Comparison of ENCODE assay signal across 29 cellular contexts in the genomic region with DNA sequence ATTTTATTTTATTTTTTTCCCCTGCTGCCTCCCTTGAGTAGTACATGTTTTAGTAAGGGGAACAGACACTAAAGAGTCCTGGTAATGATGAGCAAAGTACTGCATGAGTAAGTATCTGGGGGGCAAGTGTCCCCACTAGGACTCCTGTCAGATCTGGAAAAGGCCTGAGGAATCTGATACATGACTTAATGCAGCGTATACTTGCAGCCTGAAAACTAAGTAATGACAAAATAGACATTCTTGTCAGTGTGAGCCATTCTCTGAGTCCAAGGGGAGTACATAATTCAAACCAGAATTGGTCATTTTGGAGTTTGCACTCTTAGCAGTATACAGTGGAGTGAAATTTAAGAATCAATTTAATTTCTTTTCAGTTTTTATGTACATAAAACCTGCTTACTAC.
"Had no signal": no experiment of that assay in that cellular context is flagged by ENCODE, and none has a peak within 500 bp of the region (broad histone marks: within the 10 kb centered on the region; RNA-seq: fewer than 3 reads in every experiment).

No MANE protein-coding gene starts in this region.

- H3K4me2 ChIP-seq: SK-N-SH had no signal

- DNase-seq: activated B cell treated with CpG ODN at 0.5 μM for 24 hours; activated CD4-positive, alpha-beta memory T cell treated with anti-CD3 and anti-CD28 coated beads for 36 hours; activated CD4-positive, alpha-beta T cell treated with anti-CD3 and anti-CD28 coated beads for 1 hour; activated CD4-positive, alpha-beta T cell treated with anti-CD3 and anti-CD28 coated beads, Interleukin-2, amount 10 ng/mL, durations not matched to agents 24 days and 14 days; activated CD8-positive, alpha-beta memory T cell treated with anti-CD3 and anti-CD28 coated beads, Interleukin-2, amount 50 U/mL, for 4 hours; activated effector memory CD4-positive, alpha-beta T cell treated with Interleukin-2 at 50 U/mL for 16 hours; activated naive CD4-positive, alpha-beta T cell treated with Interleukin-2 at 50 U/mL for 16 hours; activated naive CD8-positive, alpha-beta T cell treated with anti-CD3 and anti-CD28 coated beads, Interleukin-2, amount 50 U/mL, for 24 hours; amygdala; NCI-H1092; NCI-H1417; NCI-H1930; NCI-H2171; NCI-H226; NCI-H510A; NCI-H526 treated with DMSO at 0.1 percent for 48 hours; NK-92 treated with Interleukin-12 subunit alpha and Interleukin-12 subunit beta, amount 100 ng/mL, for 24 hours; OCI-M1; RPMI8226; SK-N-SH had no signal

- H3K27me3 Mint-ChIP-seq: activated B cell treated with CpG ODN at 0.5 μM for 24 hours; activated CD4-positive, alpha-beta memory T cell treated with anti-CD3 and anti-CD28 coated beads for 36 hours; activated CD4-positive, alpha-beta T cell treated with anti-CD3 and anti-CD28 coated beads, Interleukin-2, amount 10 ng/mL, durations not matched to agents 24 days and 14 days; activated naive CD8-positive, alpha-beta T cell treated with anti-CD3 and anti-CD28 coated beads, Interleukin-2, amount 50 U/mL, for 24 hours; brain; central memory CD8-positive, alpha-beta T cell had no signal

- H3K27ac ChIP-seq: KMS-11 had no signal

- H3K9me3 ChIP-seq: SK-N-SH had no signal

- H3K4me3 Mint-ChIP-seq: activated B cell treated with CpG ODN at 0.5 μM for 24 hours; activated CD4-positive, alpha-beta memory T cell treated with anti-CD3 and anti-CD28 coated beads for 36 hours; activated CD4-positive, alpha-beta T cell treated with anti-CD3 and anti-CD28 coated beads, Interleukin-2, amount 10 ng/mL, durations not matched to agents 24 days and 14 days; activated naive CD8-positive, alpha-beta T cell treated with anti-CD3 and anti-CD28 coated beads, Interleukin-2, amount 50 U/mL, for 24 hours; activated T-helper 1 cell treated with anti-CD3 and anti-CD28 coated beads, Interleukin-12 subunit alpha, Interleukin-12 subunit beta, Interleukin-2, Interleukin-4 antibody, amounts not matched to agents 30 ng/mL and 10 ng/mL and 1 ng/mL, durations not matched to agents 14 hours and 24 hours and 36 hours; brain; central memory CD8-positive, alpha-beta T cell; T-helper 1 cell treated with Interleukin-12 subunit alpha and Interleukin-12 subunit beta and Interleukin-4 antibody, amounts not matched to agents 30 μg/mL and 1 μg/mL, for 36 hours had no signal

- H3K9ac ChIP-seq: KMS-11, SK-N-SH had no signal

- H3K27ac Mint-ChIP-seq: activated B cell treated with CpG ODN at 0.5 μM for 24 hours; activated CD4-positive, alpha-beta memory T cell treated with anti-CD3 and anti-CD28 coated beads for 36 hours; activated CD4-positive, alpha-beta T cell treated with anti-CD3 and anti-CD28 coated beads, Interleukin-2, amount 10 ng/mL, durations not matched to agents 24 days and 14 days; activated naive CD4-positive, alpha-beta T cell treated with anti-CD3 and anti-CD28 coated beads, Interleukin-2, amount 50 U/mL, for 72 hours; activated naive CD8-positive, alpha-beta T cell treated with anti-CD3 and anti-CD28 coated beads, Interleukin-2, amount 50 U/mL, for 24 hours; activated T-helper 1 cell treated with anti-CD3 and anti-CD28 coated beads, Interleukin-12 subunit alpha, Interleukin-12 subunit beta, Interleukin-2, Interleukin-4 antibody, amounts not matched to agents 30 ng/mL and 10 ng/mL and 1 ng/mL, durations not matched to agents 14 hours and 24 hours and 36 hours; brain; T-helper 1 cell treated with Interleukin-12 subunit alpha and Interleukin-12 subunit beta and Interleukin-4 antibody, amounts not matched to agents 30 μg/mL and 1 μg/mL, for 36 hours had no signal

- ATAC-seq: activated naive CD4-positive, alpha-beta T cell treated with anti-CD3 and anti-CD28 coated beads, Interleukin-2, amount 50 U/mL, for 72 hours; activated naive CD8-positive, alpha-beta T cell treated with anti-CD3 and anti-CD28 coated beads, Interleukin-2, amount 50 U/mL, for 24 hours; Panc1; Right ventricle myocardium inferior had no signal

- H3K9me3 Mint-ChIP-seq: activated B cell treated with CpG ODN at 0.5 μM for 24 hours; activated CD4-positive, alpha-beta memory T cell treated with anti-CD3 and anti-CD28 coated beads for 36 hours; activated CD4-positive, alpha-beta T cell treated with anti-CD3 and anti-CD28 coated beads, Interleukin-2, amount 10 ng/mL, durations not matched to agents 24 days and 14 days; activated naive CD4-positive, alpha-beta T cell treated with anti-CD3 and anti-CD28 coated beads, Interleukin-2, amount 50 U/mL, for 72 hours; activated naive CD8-positive, alpha-beta T cell treated with anti-CD3 and anti-CD28 coated beads, Interleukin-2, amount 50 U/mL, for 24 hours; activated T-helper 1 cell treated with anti-CD3 and anti-CD28 coated beads, Interleukin-12 subunit alpha, Interleukin-12 subunit beta, Interleukin-2, Interleukin-4 antibody, amounts not matched to agents 30 ng/mL and 10 ng/mL and 1 ng/mL, durations not matched to agents 14 hours and 24 hours and 36 hours; brain; central memory CD8-positive, alpha-beta T cell; T-helper 1 cell treated with Interleukin-12 subunit alpha and Interleukin-12 subunit beta and Interleukin-4 antibody, amounts not matched to agents 30 μg/mL and 1 μg/mL, for 36 hours had no signal

- FAIRE-seq: astrocyte had no signal
